In genomic region chr10:19570991-19571390, GRCh38 we compare ENCODE assay signal across 18 cellular contexts.
"Had no signal": no experiment of that assay in that cellular context is flagged by ENCODE, and none has a peak within 500 bp of the region (broad histone marks: within the 10 kb centered on the region; RNA-seq: fewer than 3 reads in every experiment).

No MANE protein-coding gene starts in this region.

- H3K36me3 ChIP-seq: cardiac muscle cell, ovary, sigmoid colon, transverse colon, uterus, WERI-Rb-1 had no signal

- H3K4me3 ChIP-seq: cardiac muscle cell, mucosa of descending colon, ovary, sigmoid colon, transverse colon, uterus had no signal

- H3K27ac ChIP-seq: cardiac muscle cell, foreskin keratinocyte, ovary, transverse colon, WERI-Rb-1 had no signal

- H3K9me3 ChIP-seq: mucosa of descending colon, ovary, sigmoid colon, transverse colon, uterus had no signal

- DNase-seq: activated CD4-positive, alpha-beta T cell treated with anti-CD3 and anti-CD28 coated beads for 1 hour; activated CD8-positive, alpha-beta memory T cell treated with anti-CD3 and anti-CD28 coated beads for 24 hours; activated CD8-positive, alpha-beta memory T cell treated with anti-CD3 and anti-CD28 coated beads, Interleukin-2, amount 50 U/mL, for 48 hours; activated gamma-delta T cell; activated T-cell treated with anti-CD3 and anti-CD28 coated beads, Interleukin-2, amount 50 U/mL, for 72 hours; effector memory CD8-positive, alpha-beta T cell; foreskin keratinocyte; kidney glomerular epithelial cell; mucosa of descending colon; naive thymus-derived CD4-positive, alpha-beta T cell; ovary; sigmoid colon; stimulated activated naive B cell treated with anti-CD40 and anti-IgM and Interleukin-4, amounts not matched to agents 10 μg/mL and 1 μg/mL and 100 μg/mL, for 72 hours; transverse colon; uterus; WERI-Rb-1 had no signal

- ATAC-seq: activated naive CD4-positive, alpha-beta T cell treated with anti-CD3 and anti-CD28 coated beads, Interleukin-2, amount 50 U/mL, for 72 hours; activated T-cell treated with anti-CD3 and anti-CD28 coated beads, Interleukin-2, amount 50 U/mL, for 72 hours; effector memory CD8-positive, alpha-beta T cell; foreskin keratinocyte; mucosa of descending colon; naive thymus-derived CD4-positive, alpha-beta T cell; stimulated activated naive B cell treated with anti-CD40 and anti-IgM and Interleukin-4, amounts not matched to agents 10 μg/mL and 1 μg/mL and 100 μg/mL, for 72 hours had no signal

- H3K4me1 ChIP-seq: foreskin keratinocyte, transverse colon, uterus had no signal

- H3K27me3 ChIP-seq: cardiac muscle cell, foreskin keratinocyte, ovary, sigmoid colon, transverse colon, uterus had no signal
